In the genomic region with DNA sequence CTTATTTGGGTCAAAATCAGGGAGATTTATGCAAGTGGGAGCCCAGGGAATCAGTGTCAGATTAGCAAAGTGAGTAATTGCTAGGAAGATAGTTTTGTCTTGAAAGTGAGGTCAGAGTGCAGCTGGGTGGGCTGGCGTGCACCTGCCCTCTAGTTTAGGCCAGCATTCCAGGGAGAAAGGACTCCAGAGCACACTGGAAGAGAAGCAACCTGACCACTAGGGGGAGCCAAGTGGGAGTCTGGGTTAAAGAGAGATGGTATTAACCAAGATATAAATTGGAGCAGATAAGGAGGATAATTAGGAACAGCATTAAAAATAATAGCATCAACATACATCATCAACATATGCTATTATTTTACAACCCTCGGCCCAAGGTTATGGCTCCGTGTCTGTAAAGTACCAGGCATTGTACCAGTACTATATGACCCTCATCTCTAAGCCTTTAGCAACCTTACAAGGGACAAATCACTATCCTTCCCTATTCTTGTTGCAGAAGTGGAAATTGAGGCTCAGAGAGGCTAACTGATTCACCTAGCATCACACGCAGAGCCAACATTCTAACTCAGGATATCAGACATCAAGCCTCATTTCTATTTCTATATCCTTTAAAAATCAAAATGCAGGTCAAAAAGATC, we compare ENCODE assay signal across 8 cellular contexts. TPM values are rescaled to one million over a fixed set of nuclear protein-coding genes. Genes with fewer than 3 reads are reported as not detected.
DNase-seq lines count a peak whose midpoint lies in the region; ATAC-seq, FAIRE-seq and TF ChIP-seq lines count a peak whose summit lies in the region.

No MANE protein-coding gene starts in this region.

- H3K23ac ChIP-seq in H1 (ENCODE audit: insufficient read length), result no peak overlapping the region

- H3K79me2 ChIP-seq in H1 (ENCODE audit: control insufficient read depth in 1 of 2, insufficient read depth in 2 of 2, low read length in 2 of 2), result no peaks in the 10 kb centered on the region

- H3K36me3 ChIP-seq in NT2/D1 (ENCODE audit: insufficient read depth, insufficient read length, low read length), result no peaks in the 10 kb centered on the region
- H3K36me3 ChIP-seq in H1 (ENCODE audit: control insufficient read depth in 2 of 4, insufficient read depth in 4 of 4, low read length in 3 of 4), result no peaks in the 10 kb centered on the region
- no peaks in the 10 kb centered on the region for H3K36me3 ChIP-seq in psoas muscle (ENCODE audit: insufficient read depth in 1 of 2, low read depth in 1 of 2)

- no peak overlapping the region for H2BK12ac ChIP-seq in H1 (ENCODE audit: low read depth, low read length)

- no peaks in the 10 kb centered on the region for H3K36me3 Mint-ChIP-seq in HFFc6 (ENCODE audit: low read depth)

- H3K27ac ChIP-seq in H1 (ENCODE audit: low read depth, low read length) (no peak overlapping the region), psoas muscle (no peak overlapping the region)

- H3K9me3 Mint-ChIP-seq in HFFc6, result no peaks in the 10 kb centered on the region

- FAIRE-seq in H1 (lab: Jason Lieb, UNC), result peak; percentile 94

- H3K9ac ChIP-seq in NT2/D1 (ENCODE audit: insufficient read length, low read depth) (no peak overlapping the region), H1 (replicated peaks in 1 of 4; ENCODE audit: extremely low read depth in 1 of 4, low read depth in 3 of 4, low read length in 3 of 4) (no peak overlapping the region)

- H3K4me3 Mint-ChIP-seq in HFFc6, result no peak overlapping the region

- no peaks in the 10 kb centered on the region for H3K23me2 ChIP-seq in H1 (ENCODE audit: low read depth, low read length)

- TF ChIP-seq CTCF in HFFc6 (IDR thresholded peaks at IDR 0.05) (peak; percentile 91), H1 (IDR thresholded peaks at IDR 0.05; ENCODE audit: control extremely low read depth in 1 of 3, insufficient read depth in 1 of 3, low read depth in 1 of 3, low read length in 3 of 3) (peak; percentile 65 to 88 (median 74)), psoas muscle (IDR thresholded peaks at IDR 0.05) (peak; percentile 34)

- no peaks in the 10 kb centered on the region for H4K20me1 ChIP-seq in H1 (replicated peaks in 1 of 2; ENCODE audit: control insufficient read depth in 1 of 2, insufficient read depth in 2 of 2, low read length in 2 of 2)

- no peak overlapping the region for H4K5ac ChIP-seq in H1 (ENCODE audit: insufficient read length, low read depth, low read length)

- POLR2A ChIA-PET in H1 (lab: Charles Lee; ENCODE audit: partially characterized antibody), result no interaction called here

- H3K4me1 Mint-ChIP-seq in HFFc6 (ENCODE audit: low read depth), result peaks cover 10% of the 10 kb centered on the region

- no peaks in the 10 kb centered on the region for H3K79me1 ChIP-seq in H1 (ENCODE audit: low read depth, low read length)

- no peak overlapping the region for H2AFZ ChIP-seq in H1 (ENCODE audit: low read length)

- H2BK5ac ChIP-seq in H1 (ENCODE audit: low read depth, low read length), result no peak overlapping the region

- no peak overlapping the region for H2AK5ac ChIP-seq in H1 (ENCODE audit: low read depth, low read length)

- no peak for ATAC-seq in psoas muscle
- ATAC-seq in GM18519 (IDR thresholded peaks at IDR 0.05; ENCODE audit: low FRiP score, unreplicated experiment), result no peak

- H3K4me2 ChIP-seq in H1 (ENCODE audit: insufficient read depth in 1 of 2, low read depth in 2 of 2, low read length in 2 of 2), result no peak overlapping the region

- no peaks in the 10 kb centered on the region for H3K27me3 ChIP-seq in NT2/D1 (ENCODE audit: insufficient read depth, insufficient read length)
- H3K27me3 ChIP-seq in H1 (replicated peaks in 1 of 4; ENCODE audit: control insufficient read depth in 3 of 4, extremely low read depth in 1 of 4, insufficient read depth in 3 of 4, low read length in 3 of 4), result no peaks in the 10 kb centered on the region; a peak in 1 of 7 replicates
- no peaks in the 10 kb centered on the region for H3K27me3 ChIP-seq in psoas muscle (ENCODE audit: insufficient read depth in 3 of 3, low read length in 2 of 3)

- no peak overlapping the region for H3K4ac ChIP-seq in H1 (replicated peaks; ENCODE audit: insufficient read length, low read depth, low read length)

- H3K56ac ChIP-seq in H1 (replicated peaks; ENCODE audit: insufficient read length, low read depth, low read length), result no peak overlapping the region

- H3K18ac ChIP-seq in H1 (ENCODE audit: extremely low read depth, low read length), result no peak overlapping the region

- WGBS in H1 (ENCODE audit: extremely low coverage in 1 of 2, insufficient coverage in 1 of 2, insufficient read length in 1 of 2, insufficient replicate concordance in 2 of 2, low coverage in 1 of 2, low lambda C conversion rate in 2 of 2, missing lambda C conversion rate in 1 of 2), 2 experiments, result 59% methylated on average over 4 of the region's 4 CpGs; no CpG with 5 or more reads in 1 of the 2 experiments
- 68 to 77% (median 69%) methylated on average over 4 of the region's 4 CpGs for WGBS in psoas muscle, 3 donors

- TF ChIP-seq EP300 in H1 (IDR thresholded peaks at IDR 0.05; ENCODE audit: borderline replicate concordance in 1 of 2, low read depth in 2 of 2, low read length in 2 of 2), result no peak

- intact Hi-C loops in psoas muscle (cut with DNase I), result no loop called here

- H4K91ac ChIP-seq in H1 (replicated peaks; ENCODE audit: insufficient read length, low read length), result no peak overlapping the region

- no peak overlapping the region for H2BK120ac ChIP-seq in H1 (replicated peaks; ENCODE audit: low read depth, low read length)

- peak; percentile 91 for DNase-seq in DMS53 (lab: John Stamatoyannopoulos, UW)
- DNase-seq in HFFc6, result peak; percentile 21
- DNase-seq in NT2/D1 (ENCODE audit: low read depth, low spot score), result peak; percentile 60
- peak in 1 of 2 experiments; percentile 72 for DNase-seq in H1 (ENCODE audit: low read depth in 1 of 2, low spot score in 2 of 2)
- no peak for DNase-seq in psoas muscle
- DNase-seq in UCSD-AML1 (lab: John Stamatoyannopoulos, UW; ENCODE audit: unreplicated experiment), result no peak
- DNase-seq in GDM1 (lab: John Stamatoyannopoulos, UW), result no peak

- H3K4me3 ChIP-seq in NT2/D1 (ENCODE audit: insufficient read length, low read depth) (no peak overlapping the region), H1 (ENCODE audit: extremely low read depth in 1 of 4, insufficient read depth in 2 of 4, low read depth in 3 of 4, low read length in 4 of 4) (no peak overlapping the region), psoas muscle (no peak overlapping the region)

- peaks cover 34% of the 10 kb centered on the region for H3K27me3 Mint-ChIP-seq in HFFc6 (ENCODE audit: insufficient read depth)

- no peak overlapping the region for H2BK20ac ChIP-seq in H1 (ENCODE audit: low read length)

- H2BK15ac ChIP-seq in H1 (ENCODE audit: low read length), result no peak overlapping the region

- H3K4me1 ChIP-seq in NT2/D1 (ENCODE audit: insufficient read depth, insufficient read length), result peaks cover 2% of the 10 kb centered on the region
- H3K4me1 ChIP-seq in H1 (replicated peaks in 1 of 4; ENCODE audit: control insufficient read depth in 3 of 4, insufficient read depth in 4 of 4, low read length in 3 of 4), result no peaks in the 10 kb centered on the region; a peak in 1 of 7 replicates
- no peaks in the 10 kb centered on the region for H3K4me1 ChIP-seq in psoas muscle

- TF ChIP-seq RAD21 in H1 (IDR thresholded peaks at IDR 0.05 in 1 of 2, conservative IDR thresholded peaks at IDR 0.05 in 1 of 2; ENCODE audit: low read depth in 2 of 2, low read length in 2 of 2), result peak; percentile 71 to 78

- H4K8ac ChIP-seq in H1 (ENCODE audit: extremely low read depth, insufficient read depth, low read length), result no peak overlapping the region

- no peak overlapping the region for H3K14ac ChIP-seq in H1 (ENCODE audit: insufficient read length)

- CTCF ChIA-PET in H1 (lab: Charles Lee; ENCODE audit: partially characterized antibody), result interaction anchor here (0.8 to 2.0 kb wide), 10 partner anchors 9 to 391 kb away, joined by 3 to 12 read pairs (median 4); no protein-coding TSS in a partner anchor

- no peak overlapping the region for H3K27ac Mint-ChIP-seq in HFFc6

- no peaks in the 10 kb centered on the region for H3K9me3 ChIP-seq in NT2/D1 (ENCODE audit: insufficient read depth, low read length)
- no peaks in the 10 kb centered on the region for H3K9me3 ChIP-seq in H1 (ENCODE audit: insufficient read depth in 2 of 2, low read depth in 1 of 2, low read length in 1 of 2)
- no peaks in the 10 kb centered on the region for H3K9me3 ChIP-seq in psoas muscle

- TF ChIP-seq POLR2A in H1 (IDR thresholded peaks at IDR 0.05; ENCODE audit: control extremely low read depth in 1 of 2, low read depth in 2 of 2, low read length in 2 of 2), result no peak

TF ChIP-seq in H1, 55 proteins besides CTCF, POLR2A, EP300 and RAD21 (continues in another document):
- TF ChIP-seq HDAC2 (IDR thresholded peaks at IDR 0.05; ENCODE audit: borderline replicate concordance in 1 of 2, low read depth in 2 of 2, low read length in 2 of 2) (no peak), TAF1 (IDR thresholded peaks at IDR 0.05; ENCODE audit: low read depth, low read length) (no peak), CHD2 (IDR thresholded peaks at IDR 0.05; ENCODE audit: low read length) (no peak), SRF (IDR thresholded peaks at IDR 0.05; ENCODE audit: low read depth, low read length) (no peak), POLR2AphosphoS5 (IDR thresholded peaks at IDR 0.05; ENCODE audit: low read depth, low read length) (no peak), NRF1 (IDR thresholded peaks at IDR 0.05; ENCODE audit: low read depth, low read length) (no peak), JUND (IDR thresholded peaks at IDR 0.05; ENCODE audit: low read length) (peak; percentile 46; the same call in 1 of the 2 replicates), SP4 (IDR thresholded peaks at IDR 0.05; ENCODE audit: low read length) (no peak), MAFK (IDR thresholded peaks at IDR 0.05; ENCODE audit: low read depth, low read length) (no peak), SP1 (IDR thresholded peaks at IDR 0.05; ENCODE audit: low read depth, low read length) (no peak), TEAD4 (IDR thresholded peaks at IDR 0.05; ENCODE audit: low read depth, low read length) (peak; percentile 90), SP2 (IDR thresholded peaks at IDR 0.05; ENCODE audit: low read length) (no peak)

RNA-seq across cellular contexts. Expression of a gene that starts 57.8 kb away (rescaled TPM):
- total RNA-seq in HFFc6 (2021; fragmentation: NEBNext Ultra II Directional; extraction: Animal tissue kit (Norgen Biotek cat#: 25700)), result 10 to 100 TPM; 27.0 to 36.4 (median 30.5) TPM
- total RNA-seq in H1 (2021; fragmentation: NEBNext Ultra II Directional; extraction: Animal tissue kit (Norgen Biotek cat#: 25700)), result 9.7 and 9.9 TPM in 2 replicates
- 9.0 and 11.9 TPM in 2 replicates for polyA plus RNA-seq in H1 (2011; rRNA removed)
- polyA plus RNA-seq in H1 (2011; cell fraction: cytosol; rRNA removed), result 8.0 TPM
- 8.4 TPM for polyA plus RNA-seq in H1 (2011; cell fraction: nucleus; rRNA removed)
- polyA plus RNA-seq in H1 (2012, experiment 1 of 2), result 6.6 to 8.4 TPM (median 7.0 TPM) in 4 replicates
- 5.1 TPM for polyA plus RNA-seq in H1 (2012, experiment 2 of 2)
- polyA plus RNA-seq in H1 (2013, experiment 1 of 2), result 9.4 TPM
- 9.3 TPM for polyA plus RNA-seq in H1 (2013, experiment 2 of 2)
- polyA minus RNA-seq in H1 (2011; rRNA and poly(A)+ RNA removed), result 14.3 and 14.7 TPM in 2 replicates
- polyA minus RNA-seq in H1 (2011; cell fraction: cytosol; rRNA and poly(A)+ RNA removed), result 14.3 TPM
- polyA minus RNA-seq in H1 (2011; cell fraction: nucleus; rRNA and poly(A)+ RNA removed), result 13.5 TPM
- total RNA-seq in psoas muscle, result 1 to 10 TPM in 3 of 4 donors, under 1 TPM in 1; 0.40 to 1.7 (median 1.3) TPM
- polyA plus RNA-seq in psoas muscle, result 1 to 10 TPM in 1 of 3 donors, under 1 TPM in 2; 0.61 to 1.3 (median 0.84) TPM

Comparison
In these comparisons a context has a peak if more than half of its experiments do, and no peak if none do; other contexts are left out.
1. DNase-seq: peak in DMS53 (single experiment), HFFc6 (single experiment) and NT2/D1 (single experiment); none in psoas muscle (0 of 2), UCSD-AML1 (single experiment) and GDM1 (single experiment).
2. CTCF ChIP-seq: peak in every context shown above with its lines; median percentile 91 in HFFc6; 74 in H1; 34 in psoas muscle.